ENCODE assay signal across 1 cellular context in the genomic region with DNA sequence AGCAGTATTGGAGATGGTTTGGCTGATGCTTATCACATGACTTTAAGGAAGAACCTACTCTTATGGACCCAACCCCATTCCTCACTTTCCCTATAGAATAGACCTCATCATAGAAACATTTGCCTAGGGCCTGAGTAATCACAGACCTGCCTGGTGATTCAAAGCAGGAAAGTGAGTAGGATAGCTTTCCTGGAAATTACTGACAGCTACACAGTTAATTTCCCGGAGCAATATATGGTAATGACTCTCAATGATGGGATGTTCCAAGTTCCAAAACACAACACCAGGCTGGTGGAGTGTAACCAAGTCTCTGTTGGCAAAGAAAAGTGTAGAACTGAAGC.
TF ChIP-seq lines count a peak whose summit lies in the region.

No MANE protein-coding gene starts in this region.

TF ChIP-seq in WTC11, 78 proteins besides CTCF, POLR2A, EP300 and RAD21 (continued from another document):
- TF ChIP-seq, protein P1, sequence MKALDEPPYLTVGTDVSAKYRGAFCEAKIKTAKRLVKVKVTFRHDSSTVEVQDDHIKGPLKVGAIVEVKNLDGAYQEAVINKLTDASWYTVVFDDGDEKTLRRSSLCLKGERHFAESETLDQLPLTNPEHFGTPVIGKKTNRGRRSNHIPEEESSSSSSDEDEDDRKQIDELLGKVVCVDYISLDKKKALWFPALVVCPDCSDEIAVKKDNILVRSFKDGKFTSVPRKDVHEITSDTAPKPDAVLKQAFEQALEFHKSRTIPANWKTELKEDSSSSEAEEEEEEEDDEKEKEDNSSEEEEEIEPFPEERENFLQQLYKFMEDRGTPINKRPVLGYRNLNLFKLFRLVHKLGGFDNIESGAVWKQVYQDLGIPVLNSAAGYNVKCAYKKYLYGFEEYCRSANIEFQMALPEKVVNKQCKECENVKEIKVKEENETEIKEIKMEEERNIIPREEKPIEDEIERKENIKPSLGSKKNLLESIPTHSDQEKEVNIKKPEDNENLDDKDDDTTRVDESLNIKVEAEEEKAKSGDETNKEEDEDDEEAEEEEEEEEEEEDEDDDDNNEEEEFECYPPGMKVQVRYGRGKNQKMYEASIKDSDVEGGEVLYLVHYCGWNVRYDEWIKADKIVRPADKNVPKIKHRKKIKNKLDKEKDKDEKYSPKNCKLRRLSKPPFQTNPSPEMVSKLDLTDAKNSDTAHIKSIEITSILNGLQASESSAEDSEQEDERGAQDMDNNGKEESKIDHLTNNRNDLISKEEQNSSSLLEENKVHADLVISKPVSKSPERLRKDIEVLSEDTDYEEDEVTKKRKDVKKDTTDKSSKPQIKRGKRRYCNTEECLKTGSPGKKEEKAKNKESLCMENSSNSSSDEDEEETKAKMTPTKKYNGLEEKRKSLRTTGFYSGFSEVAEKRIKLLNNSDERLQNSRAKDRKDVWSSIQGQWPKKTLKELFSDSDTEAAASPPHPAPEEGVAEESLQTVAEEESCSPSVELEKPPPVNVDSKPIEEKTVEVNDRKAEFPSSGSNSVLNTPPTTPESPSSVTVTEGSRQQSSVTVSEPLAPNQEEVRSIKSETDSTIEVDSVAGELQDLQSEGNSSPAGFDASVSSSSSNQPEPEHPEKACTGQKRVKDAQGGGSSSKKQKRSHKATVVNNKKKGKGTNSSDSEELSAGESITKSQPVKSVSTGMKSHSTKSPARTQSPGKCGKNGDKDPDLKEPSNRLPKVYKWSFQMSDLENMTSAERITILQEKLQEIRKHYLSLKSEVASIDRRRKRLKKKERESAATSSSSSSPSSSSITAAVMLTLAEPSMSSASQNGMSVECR (CRISPR knock-in tag; IDR thresholded peaks at IDR 0.05; ENCODE audit: borderline replicate concordance) = no peak
- no peak for TF ChIP-seq PRRX2 (CRISPR knock-in tag; IDR thresholded peaks at IDR 0.05)
- TF ChIP-seq, protein P2, sequence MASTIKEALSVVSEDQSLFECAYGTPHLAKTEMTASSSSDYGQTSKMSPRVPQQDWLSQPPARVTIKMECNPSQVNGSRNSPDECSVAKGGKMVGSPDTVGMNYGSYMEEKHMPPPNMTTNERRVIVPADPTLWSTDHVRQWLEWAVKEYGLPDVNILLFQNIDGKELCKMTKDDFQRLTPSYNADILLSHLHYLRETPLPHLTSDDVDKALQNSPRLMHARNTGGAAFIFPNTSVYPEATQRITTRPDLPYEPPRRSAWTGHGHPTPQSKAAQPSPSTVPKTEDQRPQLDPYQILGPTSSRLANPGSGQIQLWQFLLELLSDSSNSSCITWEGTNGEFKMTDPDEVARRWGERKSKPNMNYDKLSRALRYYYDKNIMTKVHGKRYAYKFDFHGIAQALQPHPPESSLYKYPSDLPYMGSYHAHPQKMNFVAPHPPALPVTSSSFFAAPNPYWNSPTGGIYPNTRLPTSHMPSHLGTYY (CRISPR knock-in tag; IDR thresholded peaks at IDR 0.05) = no peak
